ENCODE assay signal across 10 cellular contexts in genomic region chr3:156817931-156818765, GRCh38. TPM values are rescaled to one million over a fixed set of nuclear protein-coding genes. Genes with fewer than 3 reads are reported as not detected.
A peak's percentile ranks its signal among the peaks of the same experiment; 100 is the strongest.
DNase-seq lines count a peak whose midpoint lies in the region; ATAC-seq and TF ChIP-seq lines count a peak whose summit lies in the region.
"Had no signal": no experiment of that assay in that cellular context is flagged by ENCODE, and none has a peak within 500 bp of the region (broad histone marks: within the 10 kb centered on the region; RNA-seq: fewer than 3 reads in every experiment).

No MANE protein-coding gene starts in this region.

- H3K4me3 Mint-ChIP-seq in activated T-helper 17 cell treated with anti-CD3 and anti-CD28 coated beads, Interleukin-2, amount 50 U/mL, for 72 hours, result peak overlapping the region; percentile 85

- H3K36me3 Mint-ChIP-seq in activated T-helper 17 cell treated with anti-CD3 and anti-CD28 coated beads, Interleukin-2, amount 50 U/mL, for 72 hours (ENCODE audit: low read depth), result peaks cover 22% of the 10 kb centered on the region

- H3K27ac ChIP-seq in left ventricle myocardium inferior (replicated peaks) (peak overlapping the region; percentile 92), lower lobe of right lung (peak overlapping the region; percentile 91), uterus (peak overlapping the region; percentile 77 to 83)

- peak overlapping the region; percentile 99 for H3K27ac Mint-ChIP-seq in activated T-helper 17 cell treated with anti-CD3 and anti-CD28 coated beads, Interleukin-2, amount 50 U/mL, for 72 hours

- intact Hi-C loops in left ventricle myocardium inferior (cut with micrococcal nuclease) (no loop called here), Right ventricle myocardium superior (cut with DNase I) (loop anchor here (5.0 kb wide), 1 partner anchor 141 kb away; no protein-coding TSS in a partner anchor), lower lobe of right lung (cut with DNase I) (loop anchor here (10.0 kb wide), 1 partner anchor 133 kb away; no protein-coding TSS in a partner anchor), uterus (cut with DNase I; ENCODE audit: low total_unique reads) (loop anchor here (10.0 kb wide), 1 partner anchor 143 kb away; the partner anchor contains the start of gene TIPARP)

- H3K36me3 ChIP-seq in left ventricle myocardium inferior (no peaks in the 10 kb centered on the region), lower lobe of right lung (no peaks in the 10 kb centered on the region), uterus (no peaks in the 10 kb centered on the region)

- H3K9me3 ChIP-seq in left ventricle myocardium inferior (replicated peaks) (no peaks in the 10 kb centered on the region), lower lobe of right lung (no peaks in the 10 kb centered on the region), uterus (no peaks in the 10 kb centered on the region)

- H3K4me3 ChIP-seq in left ventricle myocardium inferior (peak overlapping the region; percentile 81), lower lobe of right lung (no peak overlapping the region), uterus (no peak overlapping the region)

- H3K27me3 ChIP-seq in left ventricle myocardium inferior (ENCODE audit: low read depth), result no peaks in the 10 kb centered on the region
- no peaks in the 10 kb centered on the region for H3K27me3 ChIP-seq in lower lobe of right lung (ENCODE audit: low read depth)
- H3K27me3 ChIP-seq in uterus, result no peaks in the 10 kb centered on the region

- H3K9me3 Mint-ChIP-seq in activated T-helper 17 cell treated with anti-CD3 and anti-CD28 coated beads, Interleukin-2, amount 50 U/mL, for 72 hours, result no peaks in the 10 kb centered on the region

- ATAC-seq in Right ventricle myocardium superior (ENCODE audit: poor library complexity), result no peak
- no peak for ATAC-seq in activated T-helper 17 cell treated with anti-CD3 and anti-CD28 coated beads, Interleukin-2, amount 50 U/mL, for 72 hours (replicated peaks)
- no peak for ATAC-seq in lower lobe of right lung

- H3K4me1 ChIP-seq in left ventricle myocardium inferior (peaks cover 27% of the 10 kb centered on the region), lower lobe of right lung (peaks cover 20% of the 10 kb centered on the region), uterus (peaks cover 0 to 7% of the 10 kb centered on the region in 2 donors)

- H3K4me1 Mint-ChIP-seq in activated T-helper 17 cell treated with anti-CD3 and anti-CD28 coated beads, Interleukin-2, amount 50 U/mL, for 72 hours, result peaks cover 21% of the 10 kb centered on the region

- DNase-seq in left ventricle myocardium inferior (no peak), Right ventricle myocardium superior (no peak), lower lobe of right lung (no peak), uterus (no peak), AG20443 (ENCODE audit: low spot score) (no peak), germinal center (ENCODE audit: low spot score) (no peak), globus pallidus (ENCODE audit: low spot score) (no peak)
- DNase-seq: mesendoderm, NCI-H510A had no signal

- no peaks in the 10 kb centered on the region for H3K27me3 Mint-ChIP-seq in activated T-helper 17 cell treated with anti-CD3 and anti-CD28 coated beads, Interleukin-2, amount 50 U/mL, for 72 hours

- TF ChIP-seq CTCF in left ventricle myocardium inferior (IDR thresholded peaks at IDR 0.05; ENCODE audit: borderline replicate concordance) (no peak), lower lobe of right lung (IDR thresholded peaks at IDR 0.05) (no peak), uterus (IDR thresholded peaks at IDR 0.05) (no peak)

- no peak for TF ChIP-seq POLR2A in uterus (IDR thresholded peaks at IDR 0.05)

RNA-seq across cellular contexts. Expression of gene LEKR1, which starts 8.0 kb away (rescaled TPM):
- total RNA-seq in left ventricle myocardium inferior, result 0.71 TPM
- total RNA-seq in Right ventricle myocardium superior, result 0.56 TPM
- total RNA-seq in activated T-helper 17 cell treated with anti-CD3 and anti-CD28 coated beads, Interleukin-2, amount 50 U/mL, for 72 hours, result under 1 TPM; 0.91 to 0.93 TPM
- total RNA-seq in lower lobe of right lung, result 5.8 TPM
- total RNA-seq in uterus, result 1 to 10 TPM in 2 of 4 donors, under 1 TPM in 1, not detected in 1; 0.26 to 4.8 (median 2.8) TPM
